In genomic region chr3:129527262-129527661, GRCh38 we compare ENCODE assay signal across 31 cellular contexts. TPM values are rescaled to one million over a fixed set of nuclear protein-coding genes. Genes with fewer than 3 reads are reported as not detected.
"Had no signal": no experiment of that assay in that cellular context is flagged by ENCODE, and none has a peak within 500 bp of the region (broad histone marks: within the 10 kb centered on the region; RNA-seq: fewer than 3 reads in every experiment).

No MANE protein-coding gene starts in this region.

- H3K9me3 Mint-ChIP-seq: activated B cell treated with CpG ODN at 0.5 μM for 24 hours; activated naive CD4-positive, alpha-beta T cell treated with anti-CD3 and anti-CD28 coated beads for 36 hours; activated naive CD8-positive, alpha-beta T cell treated with anti-CD3 and anti-CD28 coated beads for 36 hours; activated T-cell treated with anti-CD3 and anti-CD28 coated beads, Interleukin-2, amount 50 U/mL, for 72 hours; mesothelial cell of epicardium; naive B cell; T-cell; T-helper 2 cell treated with Interferon-gamma antibody and Interleukin-4, amounts not matched to agents 5 μg/mL and 100 μg/mL, for 36 hours had no signal

- DNase-seq: activated B cell treated with CpG ODN at 0.5 μM for 24 hours; activated effector memory CD4-positive, alpha-beta T cell treated with Interleukin-2 at 50 U/mL for 16 hours; activated naive CD4-positive, alpha-beta T cell treated with anti-CD3 and anti-CD28 coated beads for 36 hours; activated naive CD8-positive, alpha-beta T cell treated with anti-CD3 and anti-CD28 coated beads for 36 hours; activated T-cell treated with anti-CD3 and anti-CD28 coated beads for 4 hours; activated T-cell treated with anti-CD3 and anti-CD28 coated beads, Interleukin-2, amount 50 U/mL, for 72 hours; adrenal gland; aorta; body of pancreas; effector CD8-positive, alpha-beta T cell; erythroblast; gastrocnemius medialis; glutamatergic neuron; mammary epithelial cell; naive B cell; ovary; right lobe of liver; stimulated activated CD4-positive, alpha-beta T cell treated with anti-CD3 and anti-CD28 coated beads, Interleukin-12 subunit alpha, Interleukin-12 subunit beta, amount 100 ng/mL, for 4 hours; stimulated activated CD4-positive, alpha-beta T cell treated with anti-CD3 and anti-CD28 coated beads, Interleukin-4, amount 100 ng/mL, for 1 hour; stomach; T-cell; thyroid gland; upper lobe of left lung had no signal

- H3K4me3 ChIP-seq: adrenal gland, body of pancreas, gastrocnemius medialis, ovary, right lobe of liver, stomach, thyroid gland, upper lobe of left lung had no signal

- H3K9me3 ChIP-seq: adrenal gland, body of pancreas, gastrocnemius medialis, ovary, right lobe of liver, stomach, thyroid gland, upper lobe of left lung had no signal

- H3K27me3 ChIP-seq: adrenal gland, body of pancreas, gastrocnemius medialis, ovary, right lobe of liver, stomach, thyroid gland, upper lobe of left lung had no signal

- H3K36me3 ChIP-seq: adrenal gland, gastrocnemius medialis, ovary, right lobe of liver, stomach, thyroid gland, upper lobe of left lung had no signal

- H3K4me1 ChIP-seq: adrenal gland, body of pancreas, gastrocnemius medialis, right lobe of liver, thyroid gland had no signal

- H3K27ac ChIP-seq: adrenal gland, body of pancreas, gastrocnemius medialis, ovary, right lobe of liver, stomach, thyroid gland, upper lobe of left lung had no signal

- H3K4me3 Mint-ChIP-seq: activated B cell treated with CpG ODN at 0.5 μM for 24 hours; activated naive CD4-positive, alpha-beta T cell treated with anti-CD3 and anti-CD28 coated beads for 36 hours; activated naive CD8-positive, alpha-beta T cell treated with anti-CD3 and anti-CD28 coated beads for 36 hours; activated T-cell treated with anti-CD3 and anti-CD28 coated beads, Interleukin-2, amount 50 U/mL, for 72 hours; mesothelial cell of epicardium; T-cell; T-helper 2 cell treated with Interferon-gamma antibody and Interleukin-4, amounts not matched to agents 5 μg/mL and 100 μg/mL, for 36 hours had no signal

- ATAC-seq: activated T-cell treated with anti-CD3 and anti-CD28 coated beads, Interleukin-2, amount 50 U/mL, for 72 hours; body of pancreas; gastrocnemius medialis; right lobe of liver; T-cell had no signal

- H3K27me3 Mint-ChIP-seq: activated B cell treated with CpG ODN at 0.5 μM for 24 hours; activated naive CD8-positive, alpha-beta T cell treated with anti-CD3 and anti-CD28 coated beads for 36 hours; progenitor cell of endocrine pancreas had no signal

- H3K4me1 Mint-ChIP-seq: activated naive CD8-positive, alpha-beta T cell treated with anti-CD3 and anti-CD28 coated beads for 36 hours; T-cell had no signal

- H3K27ac Mint-ChIP-seq: activated B cell treated with CpG ODN at 0.5 μM for 24 hours; activated naive CD8-positive, alpha-beta T cell treated with anti-CD3 and anti-CD28 coated beads for 36 hours; activated T-cell treated with anti-CD3 and anti-CD28 coated beads, Interleukin-2, amount 50 U/mL, for 72 hours; mesothelial cell of epicardium; T-cell; T-helper 2 cell treated with Interferon-gamma antibody and Interleukin-4, amounts not matched to agents 5 μg/mL and 100 μg/mL, for 36 hours had no signal

- H3K36me3 Mint-ChIP-seq: activated naive CD8-positive, alpha-beta T cell treated with anti-CD3 and anti-CD28 coated beads for 36 hours; mesothelial cell of epicardium; naive B cell; T-cell had no signal

RNA-seq across cellular contexts. Expression of gene RHO, which starts 1.2 kb away (rescaled TPM):
- total RNA-seq: activated B cell treated with CpG ODN at 0.5 μM for 24 hours; activated naive CD4-positive, alpha-beta T cell treated with anti-CD3 and anti-CD28 coated beads for 36 hours; activated naive CD8-positive, alpha-beta T cell treated with anti-CD3 and anti-CD28 coated beads for 36 hours; activated T-cell treated with anti-CD3 and anti-CD28 coated beads, Interleukin-2, amount 50 U/mL, for 72 hours; adrenal gland; body of pancreas; dermis microvascular lymphatic vessel endothelial cell; gastrocnemius medialis; liver; mammary epithelial cell; renal cortical epithelial cell; right lobe of liver; skeletal muscle tissue; stomach; thyroid gland; upper lobe of left lung had no signal
- polyA plus RNA-seq: adrenal gland, aorta, liver, mammary epithelial cell, neural cell, ovary, stomach had no signal

RNA-seq across cellular contexts. Expression of gene H1-8, which starts 15.7 kb away (rescaled TPM):
- total RNA-seq: activated B cell treated with CpG ODN at 0.5 μM for 24 hours; activated naive CD4-positive, alpha-beta T cell treated with anti-CD3 and anti-CD28 coated beads for 36 hours; activated naive CD8-positive, alpha-beta T cell treated with anti-CD3 and anti-CD28 coated beads for 36 hours; activated T-cell treated with anti-CD3 and anti-CD28 coated beads, Interleukin-2, amount 50 U/mL, for 72 hours; adrenal gland; aorta; body of pancreas; dermis microvascular lymphatic vessel endothelial cell; gastrocnemius medialis; liver; mammary epithelial cell; mesothelial cell of epicardium; ovary; progenitor cell of endocrine pancreas; renal cortical epithelial cell; right lobe of liver; skeletal muscle tissue; stomach; T-cell; thyroid gland; upper lobe of left lung had no signal
- polyA plus RNA-seq: adrenal gland, aorta, liver, mammary epithelial cell, neural cell, stomach had no signal
